In genomic region chr13:30125422-30126073, GRCh38 we compare ENCODE assay signal across 1 cellular context.
A peak's percentile ranks its signal among the peaks of the same experiment; 100 is the strongest.
TF ChIP-seq lines count a peak whose summit lies in the region.

No MANE protein-coding gene starts in this region.

TF ChIP-seq in HEK293, 187 proteins besides CTCF, POLR2A, EP300 and RAD21 (continued from another document):
- no peak for TF ChIP-seq ZNF529 (tag by site-specific recombination; IDR thresholded peaks at IDR 0.05; ENCODE audit: insufficient replicate concordance)
- TF ChIP-seq ZBTB48 (tag by site-specific recombination; IDR thresholded peaks at IDR 0.05), result peak; percentile 66
- TF ChIP-seq ZNF660 (tag by site-specific recombination; IDR thresholded peaks at IDR 0.05), result 0 out of 2 replicates have a peak, but pooled peaks have one; percentile 17
- TF ChIP-seq, protein P1, sequence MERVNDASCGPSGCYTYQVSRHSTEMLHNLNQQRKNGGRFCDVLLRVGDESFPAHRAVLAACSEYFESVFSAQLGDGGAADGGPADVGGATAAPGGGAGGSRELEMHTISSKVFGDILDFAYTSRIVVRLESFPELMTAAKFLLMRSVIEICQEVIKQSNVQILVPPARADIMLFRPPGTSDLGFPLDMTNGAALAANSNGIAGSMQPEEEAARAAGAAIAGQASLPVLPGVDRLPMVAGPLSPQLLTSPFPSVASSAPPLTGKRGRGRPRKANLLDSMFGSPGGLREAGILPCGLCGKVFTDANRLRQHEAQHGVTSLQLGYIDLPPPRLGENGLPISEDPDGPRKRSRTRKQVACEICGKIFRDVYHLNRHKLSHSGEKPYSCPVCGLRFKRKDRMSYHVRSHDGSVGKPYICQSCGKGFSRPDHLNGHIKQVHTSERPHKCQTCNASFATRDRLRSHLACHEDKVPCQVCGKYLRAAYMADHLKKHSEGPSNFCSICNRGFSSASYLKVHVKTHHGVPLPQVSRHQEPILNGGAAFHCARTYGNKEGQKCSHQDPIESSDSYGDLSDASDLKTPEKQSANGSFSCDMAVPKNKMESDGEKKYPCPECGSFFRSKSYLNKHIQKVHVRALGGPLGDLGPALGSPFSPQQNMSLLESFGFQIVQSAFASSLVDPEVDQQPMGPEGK (tag by site-specific recombination; IDR thresholded peaks at IDR 0.05), result no peak
- peak; percentile 33; the same call in 1 of the 2 replicates for TF ChIP-seq ZNF600 (tag by site-specific recombination; IDR thresholded peaks at IDR 0.05)
